In the genomic region with DNA sequence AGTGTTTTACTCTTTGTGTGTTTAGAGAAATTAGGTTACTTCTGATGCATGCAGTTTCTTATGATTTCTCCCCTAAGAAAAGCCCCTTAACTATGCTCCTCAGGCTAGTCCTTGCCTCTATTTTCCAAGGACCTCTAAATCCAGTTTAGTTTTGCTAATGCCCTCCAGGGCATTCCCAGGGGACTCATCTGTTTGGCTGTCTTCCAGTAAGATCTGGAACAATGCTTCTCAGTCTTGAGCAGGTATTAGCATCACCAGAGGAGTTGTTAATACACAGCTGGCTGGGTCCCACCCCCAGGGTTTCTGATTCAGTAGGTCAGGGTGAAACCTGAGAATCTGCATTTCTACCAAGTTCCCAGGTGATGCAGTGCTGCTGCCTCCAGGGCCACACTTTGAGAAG, we compare ENCODE assay signal across 21 cellular contexts. TPM values are rescaled to one million over a fixed set of nuclear protein-coding genes. Genes with fewer than 3 reads are reported as not detected.
"Had no signal": no experiment of that assay in that cellular context is flagged by ENCODE, and none has a peak within 500 bp of the region (broad histone marks: within the 10 kb centered on the region; RNA-seq: fewer than 3 reads in every experiment).

No MANE protein-coding gene starts in this region.

- H3K36me3 Mint-ChIP-seq: activated naive CD4-positive, alpha-beta T cell treated with anti-CD3 and anti-CD28 coated beads, Interleukin-2, amount 50 U/mL, for 24 hours; brain; naive thymus-derived CD8-positive, alpha-beta T cell; stimulated activated effector memory CD8-positive, alpha-beta T cell treated with anti-CD3 and anti-CD28 coated beads, Interleukin-12 subunit alpha, Interleukin-12 subunit beta, amount 100 ng/mL, for 72 hours had no signal

- H3K9me3 Mint-ChIP-seq: activated naive CD4-positive, alpha-beta T cell treated with anti-CD3 and anti-CD28 coated beads, Interleukin-2, amount 50 U/mL, for 24 hours; brain; dendritic cell treated with granulocyte-macrophage colony-stimulating factor and Interleukin-4, amounts not matched to agents 40 ng/mL and 50 ng/mL, for 4 days; naive thymus-derived CD8-positive, alpha-beta T cell; stimulated activated effector memory CD8-positive, alpha-beta T cell treated with anti-CD3 and anti-CD28 coated beads, Interleukin-12 subunit alpha, Interleukin-12 subunit beta, amount 100 ng/mL, for 72 hours; T-helper 2 cell treated with Interferon-gamma antibody and Interleukin-4, amounts not matched to agents 5 μg/mL and 100 μg/mL, for 36 hours had no signal

- H3K27ac ChIP-seq: tibial nerve had no signal

- H3K9me3 ChIP-seq: mucosa of descending colon, tibial nerve had no signal

- H3K4me3 ChIP-seq: lung, mucosa of descending colon, smooth muscle cell, tibial nerve had no signal

- H3K4me1 ChIP-seq: tibial nerve had no signal

- H3K27ac Mint-ChIP-seq: activated naive CD4-positive, alpha-beta T cell treated with anti-CD3 and anti-CD28 coated beads, Interleukin-2, amount 50 U/mL, for 24 hours; brain; dendritic cell treated with granulocyte-macrophage colony-stimulating factor and Interleukin-4, amounts not matched to agents 40 ng/mL and 50 ng/mL, for 4 days; endodermal cell; naive thymus-derived CD8-positive, alpha-beta T cell; progenitor cell of endocrine pancreas; stimulated activated effector memory CD8-positive, alpha-beta T cell treated with anti-CD3 and anti-CD28 coated beads, Interleukin-12 subunit alpha, Interleukin-12 subunit beta, amount 100 ng/mL, for 72 hours; T-helper 2 cell treated with Interferon-gamma antibody and Interleukin-4, amounts not matched to agents 5 μg/mL and 100 μg/mL, for 36 hours had no signal

- ATAC-seq: activated CD4-positive, CD25-positive, alpha-beta regulatory T cell treated with anti-CD3 and anti-CD28 coated beads, Interleukin-2, amount 50 U/mL, for 24 hours; esophagus mucosa; left cardiac atrium; mucosa of descending colon; naive thymus-derived CD8-positive, alpha-beta T cell; right cardiac atrium; stimulated activated effector memory CD8-positive, alpha-beta T cell treated with anti-CD3 and anti-CD28 coated beads, Interleukin-12 subunit alpha, Interleukin-12 subunit beta, amount 100 ng/mL, for 72 hours had no signal

- H3K4me1 Mint-ChIP-seq: activated naive CD4-positive, alpha-beta T cell treated with anti-CD3 and anti-CD28 coated beads, Interleukin-2, amount 50 U/mL, for 24 hours; naive thymus-derived CD8-positive, alpha-beta T cell; stimulated activated effector memory CD8-positive, alpha-beta T cell treated with anti-CD3 and anti-CD28 coated beads, Interleukin-12 subunit alpha, Interleukin-12 subunit beta, amount 100 ng/mL, for 72 hours had no signal

- H3K4me3 Mint-ChIP-seq: activated naive CD4-positive, alpha-beta T cell treated with anti-CD3 and anti-CD28 coated beads, Interleukin-2, amount 50 U/mL, for 24 hours; brain; dendritic cell treated with granulocyte-macrophage colony-stimulating factor and Interleukin-4, amounts not matched to agents 40 ng/mL and 50 ng/mL, for 4 days; endodermal cell; naive thymus-derived CD8-positive, alpha-beta T cell; stimulated activated effector memory CD8-positive, alpha-beta T cell treated with anti-CD3 and anti-CD28 coated beads, Interleukin-12 subunit alpha, Interleukin-12 subunit beta, amount 100 ng/mL, for 72 hours; T-helper 2 cell treated with Interferon-gamma antibody and Interleukin-4, amounts not matched to agents 5 μg/mL and 100 μg/mL, for 36 hours had no signal

- DNase-seq: activated T-cell treated with anti-CD3 and anti-CD28 coated beads, Interleukin-2, amount 50 U/mL, for 1 hour; cerebellar nuclear complex; endodermal cell; hypothalamus; left cardiac atrium; mucosa of descending colon; naive thymus-derived CD8-positive, alpha-beta T cell; nucleus accumbens; right cardiac atrium had no signal

- H3K36me3 ChIP-seq: tibial nerve had no signal

- H3K27me3 Mint-ChIP-seq: progenitor cell of endocrine pancreas had no signal

RNA-seq across cellular contexts. Expression of a gene that starts 56.9 kb away (rescaled TPM):
- total RNA-seq: endodermal cell; esophagus mucosa; glomerular endothelial cell; naive thymus-derived CD8-positive, alpha-beta T cell; progenitor cell of endocrine pancreas; smooth muscle cell had no signal
- polyA plus RNA-seq: naive thymus-derived CD8-positive, alpha-beta T cell; smooth muscle cell had no signal
